In the genomic region with DNA sequence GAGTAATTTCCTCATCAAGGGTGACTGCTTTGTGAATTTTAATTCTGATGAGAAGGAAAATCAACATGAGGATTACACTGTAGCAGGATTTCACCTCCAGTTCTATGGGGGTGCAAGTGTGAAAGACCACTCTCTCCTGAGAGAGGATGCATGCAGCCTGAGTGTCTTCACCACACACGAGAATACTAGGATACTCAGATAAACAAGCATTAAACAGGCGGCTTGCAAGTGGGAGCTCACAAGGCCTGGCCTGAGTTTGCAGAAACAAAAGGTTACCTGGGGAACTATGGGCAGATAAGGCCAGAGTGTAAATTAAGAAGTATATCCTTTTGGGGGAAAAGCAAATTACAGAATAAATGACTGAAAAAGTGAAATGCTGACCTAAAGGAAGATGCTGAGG, we compare ENCODE assay signal across 1 cellular context.
TF ChIP-seq lines count a peak whose summit lies in the region.

No MANE protein-coding gene starts in this region.

TF ChIP-seq in WTC11, 78 proteins besides CTCF, POLR2A, EP300 and RAD21 (continued from another document):
- no peak for TF ChIP-seq ARID4B (CRISPR knock-in tag; IDR thresholded peaks at IDR 0.05; ENCODE audit: borderline replicate concordance)
- no peak for TF ChIP-seq ETV6 (CRISPR knock-in tag; IDR thresholded peaks at IDR 0.05)
- no peak for TF ChIP-seq ZNF263 (CRISPR knock-in tag; IDR thresholded peaks at IDR 0.05; ENCODE audit: low read depth)
- no peak for TF ChIP-seq ZNF138 (CRISPR knock-in tag; conservative IDR thresholded peaks at IDR 0.05)
